12 cellular contexts compared by ENCODE assay signal in genomic region chr2:144504191-144504590, GRCh38. TPM values are rescaled to one million over a fixed set of nuclear protein-coding genes. Genes with fewer than 3 reads are reported as not detected.
A peak's percentile ranks its signal among the peaks of the same experiment; 100 is the strongest.
DNase-seq lines count a peak whose midpoint lies in the region; ATAC-seq, FAIRE-seq and TF ChIP-seq lines count a peak whose summit lies in the region.
"Had no signal": no experiment of that assay in that cellular context is flagged by ENCODE, and none has a peak within 500 bp of the region (broad histone marks: within the 10 kb centered on the region; RNA-seq: fewer than 3 reads in every experiment).

No MANE protein-coding gene starts in this region.

- H3K79me2 ChIP-seq in astrocyte (ENCODE audit: insufficient read depth, low read length), result peaks cover 73% of the 10 kb centered on the region

- no peaks in the 10 kb centered on the region for H3K9me3 ChIP-seq in BLaER1
- H3K9me3 ChIP-seq in astrocyte (ENCODE audit: insufficient read depth, low read depth, low read length), result no peaks in the 10 kb centered on the region
- no peaks in the 10 kb centered on the region for H3K9me3 ChIP-seq in right atrium auricular region

- peak; percentile 11 for TF ChIP-seq CTCF in astrocyte (IDR thresholded peaks at IDR 0.05; ENCODE audit: insufficient read depth, low read depth, low read length)
- peak in 1 of 2 donors; percentile 30 for TF ChIP-seq CTCF in right atrium auricular region (IDR thresholded peaks at IDR 0.05)
- peak; percentile 36 for TF ChIP-seq CTCF in retinal pigment epithelial cell (conservative IDR thresholded peaks at IDR 0.05; ENCODE audit: low read depth, low read length)

- H4K20me1 ChIP-seq in BLaER1 (peaks cover 100% of the 10 kb centered on the region), astrocyte (ENCODE audit: insufficient read depth, low read length) (peaks cover 14% of the 10 kb centered on the region)

- no peak for FAIRE-seq in astrocyte (lab: Jason Lieb, UNC)

- H3K27ac ChIP-seq in BLaER1 (no peak overlapping the region), astrocyte (ENCODE audit: low read depth, low read length) (no peak overlapping the region), right atrium auricular region (peak overlapping the region; percentile 99)

- H3K36me3 ChIP-seq in BLaER1 (peaks cover 90% of the 10 kb centered on the region), astrocyte (ENCODE audit: insufficient read depth, low read length) (peaks cover 4% of the 10 kb centered on the region), right atrium auricular region (no peaks in the 10 kb centered on the region)

- no peak overlapping the region for H3K4me3 Mint-ChIP-seq in astrocyte (ENCODE audit: unreplicated experiment)
- H3K4me3 Mint-ChIP-seq: activated naive CD4-positive, alpha-beta T cell treated with anti-CD3 and anti-CD28 coated beads for 36 hours had no signal

- peaks cover 67% of the 10 kb centered on the region for H3K4me1 Mint-ChIP-seq in astrocyte (ENCODE audit: low read depth, unreplicated experiment)

- no peaks in the 10 kb centered on the region for H3K27me3 Mint-ChIP-seq in astrocyte (ENCODE audit: low read depth, unreplicated experiment)

- no peak for DNase-seq in astrocyte (ENCODE audit: low read depth)
- no peak for DNase-seq in right atrium auricular region (ENCODE audit: low spot score)
- DNase-seq in retinal pigment epithelial cell (ENCODE audit: low read depth), result no peak
- no peak for DNase-seq in activated CD4-positive, alpha-beta T cell treated with anti-CD3 and anti-CD28 coated beads, Interleukin-2, amount 50 U/mL, for 1 hour
- DNase-seq in RKO (ENCODE audit: low spot score), result no peak
- DNase-seq: activated naive CD4-positive, alpha-beta T cell treated with anti-CD3 and anti-CD28 coated beads for 36 hours; Calu3; foreskin melanocyte; NCI-H510A treated with DMSO at 0.1 percent for 48 hours had no signal

- H3K27ac Mint-ChIP-seq in astrocyte (ENCODE audit: unreplicated experiment), result peak overlapping the region; percentile 49
- H3K27ac Mint-ChIP-seq: activated naive CD4-positive, alpha-beta T cell treated with anti-CD3 and anti-CD28 coated beads for 36 hours had no signal

- no peaks in the 10 kb centered on the region for H3K9me3 Mint-ChIP-seq in astrocyte (ENCODE audit: unreplicated experiment)
- H3K9me3 Mint-ChIP-seq: activated naive CD4-positive, alpha-beta T cell treated with anti-CD3 and anti-CD28 coated beads for 36 hours had no signal

- H3K36me3 Mint-ChIP-seq in astrocyte (ENCODE audit: low read depth, unreplicated experiment), result peaks cover 4% of the 10 kb centered on the region

- ATAC-seq in HG03432 (IDR thresholded peaks at IDR 0.05; ENCODE audit: unreplicated experiment) (no peak), GM19452 (IDR thresholded peaks at IDR 0.05; ENCODE audit: unreplicated experiment) (no peak)

- no peak overlapping the region for H3K4me3 ChIP-seq in BLaER1
- H3K4me3 ChIP-seq in astrocyte (ENCODE audit: insufficient read depth, low read depth, low read length), result no peak overlapping the region
- peak overlapping the region in 1 of 2 donors; percentile 14 for H3K4me3 ChIP-seq in right atrium auricular region
- no peak overlapping the region for H3K4me3 ChIP-seq in retinal pigment epithelial cell (ENCODE audit: low read length)

- no peak overlapping the region for H2AFZ ChIP-seq in astrocyte (ENCODE audit: low read depth, low read length)

- H3K4me1 ChIP-seq in BLaER1 (peaks cover 84% of the 10 kb centered on the region), astrocyte (ENCODE audit: insufficient read depth, low read length) (peaks cover 16% of the 10 kb centered on the region), right atrium auricular region (peaks cover 0 to 78% of the 10 kb centered on the region in 2 donors)

- H3K4me2 ChIP-seq in BLaER1 (peak overlapping the region; percentile 92), astrocyte (ENCODE audit: low read length) (no peak overlapping the region)

- peak overlapping the region; percentile 16; the same call in 1 of the 2 replicates for H3K9ac ChIP-seq in BLaER1
- H3K9ac ChIP-seq in astrocyte (ENCODE audit: low read length), result no peak overlapping the region

- H3K27me3 ChIP-seq in BLaER1 (no peaks in the 10 kb centered on the region), astrocyte (ENCODE audit: insufficient read depth, low read length) (no peaks in the 10 kb centered on the region), right atrium auricular region (no peaks in the 10 kb centered on the region)

RNA-seq across cellular contexts. Expression of gene ZEB2, which starts 15.7 kb away (rescaled TPM):
- total RNA-seq in astrocyte, result 84.9 and 90.9 TPM in 2 replicates
- total RNA-seq in right atrium auricular region, result 10 to 100 TPM; 76.1 to 91.7 TPM

Comparison
In these comparisons a context has a peak if more than half of its experiments do, and no peak if none do; other contexts are left out.
1. H3K27ac ChIP-seq: peak in right atrium auricular region (2 of 2); none in BLaER1 (single experiment) and astrocyte (single experiment).